16 cellular contexts compared by ENCODE assay signal in the genomic region with DNA sequence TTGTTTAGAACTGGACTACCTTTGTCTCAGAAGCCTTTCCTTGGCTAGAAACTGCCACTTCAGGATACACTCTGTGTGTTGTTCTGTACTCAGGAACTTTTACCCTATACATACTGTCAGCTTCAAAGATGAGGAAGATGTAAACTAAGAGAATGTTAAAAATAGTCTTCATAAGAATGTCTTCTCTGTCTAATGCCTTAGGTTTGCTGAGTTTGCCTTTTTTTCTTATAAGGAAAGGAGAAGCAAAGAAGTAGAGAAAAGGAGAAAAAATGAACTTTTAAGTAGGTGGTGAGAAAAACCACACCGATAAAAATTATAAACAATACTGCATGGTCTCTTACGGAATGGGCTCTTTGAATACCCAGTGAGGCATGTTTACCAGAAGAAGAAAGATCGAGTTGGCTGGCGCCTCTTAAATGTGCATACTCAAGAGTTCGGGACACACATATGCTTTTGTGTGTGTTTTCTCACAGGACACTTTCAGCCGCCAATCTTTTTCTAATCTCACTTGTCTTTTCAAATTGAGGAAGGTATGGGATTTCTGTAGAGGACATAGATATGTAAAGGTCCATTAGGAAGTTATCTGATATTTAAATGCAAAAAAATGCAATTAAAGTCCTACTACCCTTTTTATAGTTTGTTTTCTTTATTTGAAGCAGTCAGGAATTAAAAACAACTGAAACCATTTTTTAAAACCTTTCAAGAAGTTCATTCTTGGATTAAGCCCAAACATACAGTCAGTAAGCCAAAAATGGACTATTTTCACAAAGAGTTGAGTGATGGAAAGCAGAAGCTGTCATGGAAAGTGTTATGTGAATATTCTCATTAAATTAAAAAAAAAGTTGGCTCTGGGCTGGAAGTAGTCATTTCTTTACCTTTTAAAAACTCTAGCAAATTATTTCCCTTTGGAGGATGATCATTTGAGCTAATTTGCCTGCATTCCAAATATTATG.
DNase-seq lines count a peak whose midpoint lies in the region; ATAC-seq and TF ChIP-seq lines count a peak whose summit lies in the region.
"Had no signal": no experiment of that assay in that cellular context is flagged by ENCODE, and none has a peak within 500 bp of the region (broad histone marks: within the 10 kb centered on the region; RNA-seq: fewer than 3 reads in every experiment).

No MANE protein-coding gene starts in this region.

- H3K36me3 ChIP-seq in ACC112 (ENCODE audit: insufficient read depth, low read length) (no peaks in the 10 kb centered on the region), prostate gland (no peaks in the 10 kb centered on the region), H7 (replicated peaks; ENCODE audit: control insufficient read depth, insufficient read depth, low read length) (no peaks in the 10 kb centered on the region)

- H3K4me3 ChIP-seq in ACC112 (ENCODE audit: low read depth, low read length): peak overlapping the region; percentile 13; the same call in 1 of the 2 replicates
- no peak overlapping the region for H3K4me3 ChIP-seq in prostate gland
- H3K4me3 ChIP-seq in H7 (ENCODE audit: insufficient read depth, low read depth, low read length): no peak overlapping the region

- WGBS in prostate gland: 28% methylated on average over 6 of the region's 6 CpGs

- H3K27me3 ChIP-seq in ACC112 (ENCODE audit: insufficient read depth, low read length) (no peaks in the 10 kb centered on the region), prostate gland (replicated peaks; ENCODE audit: insufficient read depth) (no peaks in the 10 kb centered on the region), H7 (ENCODE audit: control insufficient read depth, insufficient read depth, low read length) (no peaks in the 10 kb centered on the region)

- H3K9me3 ChIP-seq in prostate gland: no peaks in the 10 kb centered on the region

- H3K9me3 Mint-ChIP-seq in naive thymus-derived CD8-positive, alpha-beta T cell: peaks cover 4 to 13% (median 8%) of the 10 kb centered on the region in 9 donors
- H3K9me3 Mint-ChIP-seq in activated T-helper 17 cell treated with anti-CD3 and anti-CD28 coated beads, Interleukin-2, amount 50 U/mL, for 72 hours: peaks cover 5% of the 10 kb centered on the region

- H3K27me3 Mint-ChIP-seq in naive thymus-derived CD8-positive, alpha-beta T cell: peaks cover 0 to 18% (median 8%) of the 10 kb centered on the region in 5 donors
- no peaks in the 10 kb centered on the region for H3K27me3 Mint-ChIP-seq in activated T-helper 17 cell treated with anti-CD3 and anti-CD28 coated beads, Interleukin-2, amount 50 U/mL, for 72 hours
- H3K27me3 Mint-ChIP-seq: IgD-negative memory B cell had no signal

- H3K79me2 ChIP-seq in ACC112 (ENCODE audit: control insufficient read depth, insufficient read depth, low read length, unreplicated experiment): no peaks in the 10 kb centered on the region

- no peak for ATAC-seq in naive thymus-derived CD8-positive, alpha-beta T cell
- ATAC-seq in activated T-helper 17 cell treated with anti-CD3 and anti-CD28 coated beads, Interleukin-2, amount 50 U/mL, for 72 hours (replicated peaks): no peak
- ATAC-seq: PC-3 had no signal

- H3K4me1 ChIP-seq in ACC112 (ENCODE audit: control insufficient read depth, insufficient read depth, low read length, unreplicated experiment): peaks cover 33% of the 10 kb centered on the region
- H3K4me1 ChIP-seq in prostate gland (replicated peaks): no peaks in the 10 kb centered on the region

- intact Hi-C loops in prostate gland (cut with DNase I): no loop called here

- TF ChIP-seq POLR2A in prostate gland (IDR thresholded peaks at IDR 0.05): no peak

- DNase-seq in GM04503 (ENCODE audit: low read depth) (peak; percentile 50), amniotic epithelial cell (ENCODE audit: low read depth) (peak; percentile 42), lung microvascular endothelial cell (ENCODE audit: low read depth in 2 of 2) (peak; percentile 3 to 85), prostate gland (ENCODE audit: low spot score) (no peak), H7 (no peak)
- DNase-seq in naive thymus-derived CD8-positive, alpha-beta T cell: no peak
- DNase-seq: activated T-cell treated with anti-CD3 and anti-CD28 coated beads, Interleukin-2, amount 50 U/mL, for 1 hour; head of caudate nucleus; kidney glomerular epithelial cell; NCI-H1092; PC-3; stimulated activated CD4-positive, alpha-beta T cell treated with anti-CD3 and anti-CD28 coated beads, Interleukin-2, amount 100 ng/mL, for 24 hours had no signal

- H3K4me3 Mint-ChIP-seq in naive thymus-derived CD8-positive, alpha-beta T cell: no peak overlapping the region
- H3K4me3 Mint-ChIP-seq in activated T-helper 17 cell treated with anti-CD3 and anti-CD28 coated beads, Interleukin-2, amount 50 U/mL, for 72 hours: no peak overlapping the region
- H3K4me3 Mint-ChIP-seq: IgD-negative memory B cell had no signal

- H3K4me1 Mint-ChIP-seq in naive thymus-derived CD8-positive, alpha-beta T cell: peaks cover 0 to 7% (median 5%) of the 10 kb centered on the region in 4 donors
- peaks cover 27% of the 10 kb centered on the region for H3K4me1 Mint-ChIP-seq in activated T-helper 17 cell treated with anti-CD3 and anti-CD28 coated beads, Interleukin-2, amount 50 U/mL, for 72 hours
- H3K4me1 Mint-ChIP-seq: IgD-negative memory B cell had no signal

- peak overlapping the region; percentile 83 for H2AFZ ChIP-seq in ACC112 (ENCODE audit: low read length, unreplicated experiment)

- TF ChIP-seq CTCF in prostate gland (IDR thresholded peaks at IDR 0.05): no peak

- H3K36me3 Mint-ChIP-seq in naive thymus-derived CD8-positive, alpha-beta T cell: peaks cover 2 to 9% (median 5%) of the 10 kb centered on the region in 3 donors
- H3K36me3 Mint-ChIP-seq in activated T-helper 17 cell treated with anti-CD3 and anti-CD28 coated beads, Interleukin-2, amount 50 U/mL, for 72 hours (ENCODE audit: low read depth): peaks cover 7% of the 10 kb centered on the region

- peak overlapping the region; percentile 12; the same call in 1 of the 2 replicates for H3K27ac ChIP-seq in ACC112 (ENCODE audit: low read depth, low read length)
- H3K27ac ChIP-seq in prostate gland: no peak overlapping the region
- H3K27ac ChIP-seq: C4-2B had no signal

- POLR2A ChIA-PET in naive thymus-derived CD8-positive, alpha-beta T cell (lab: Charles Lee): interaction anchor here (0.5 kb wide), 1 partner anchor 12 kb away, joined by 3 read pairs; no protein-coding TSS in a partner anchor

- no peak overlapping the region for H3K27ac Mint-ChIP-seq in naive thymus-derived CD8-positive, alpha-beta T cell
- H3K27ac Mint-ChIP-seq in activated T-helper 17 cell treated with anti-CD3 and anti-CD28 coated beads, Interleukin-2, amount 50 U/mL, for 72 hours: no peak overlapping the region

Comparison
In these comparisons a context has a peak if more than half of its experiments do, and no peak if none do; other contexts are left out.
1. DNase-seq: peak in GM04503 (single experiment), amniotic epithelial cell (single experiment) and lung microvascular endothelial cell (2 of 2); none in prostate gland (single experiment), H7 (single experiment) and naive thymus-derived CD8-positive, alpha-beta T cell (0 of 10).